ENCODE assay signal across 1 cellular context in genomic region chr12:1197264-1198018, GRCh38.
TF ChIP-seq lines count a peak whose summit lies in the region.

No MANE protein-coding gene starts in this region.

TF ChIP-seq in A549, 52 proteins besides CTCF, POLR2A, EP300 and RAD21 (continued from another document):
- TF ChIP-seq USF2 (IDR thresholded peaks at IDR 0.05) (no peak), SMC3 (IDR thresholded peaks at IDR 0.05) (no peak), ZC3H11A (IDR thresholded peaks at IDR 0.05) (no peak), FOXS1 (CRISPR knock-in tag; IDR thresholded peaks at IDR 0.05) (no peak), KDM1A (IDR thresholded peaks at IDR 0.05; ENCODE audit: low read depth) (no peak), JUNB (IDR thresholded peaks at IDR 0.05) (no peak), BHLHE40 (IDR thresholded peaks at IDR 0.05; ENCODE audit: low read depth, low read length) (no peak), EHF (CRISPR knock-in tag; IDR thresholded peaks at IDR 0.05) (no peak), ZSCAN20 (CRISPR knock-in tag; IDR thresholded peaks at IDR 0.05) (no peak), RCOR1 (IDR thresholded peaks at IDR 0.05; ENCODE audit: low read depth, low read length) (no peak), REST (IDR thresholded peaks at IDR 0.05) (no peak), E2F6 (IDR thresholded peaks at IDR 0.05; ENCODE audit: borderline replicate concordance, low read depth) (no peak), NPAS2 (CRISPR knock-in tag; IDR thresholded peaks at IDR 0.05; ENCODE audit: borderline replicate concordance) (no peak), CHD2 (IDR thresholded peaks at IDR 0.05; ENCODE audit: low read length, partially characterized antibody) (no peak), MAFK (IDR thresholded peaks at IDR 0.05; ENCODE audit: partially characterized antibody) (no peak), HOXB5 (CRISPR knock-in tag; IDR thresholded peaks at IDR 0.05) (no peak)
